In genomic region chr1:25731148-25731547, GRCh38 we compare ENCODE assay signal across 14 cellular contexts.
DNase-seq lines count a peak whose midpoint lies in the region; ATAC-seq, FAIRE-seq and TF ChIP-seq lines count a peak whose summit lies in the region.
"Had no signal": no experiment of that assay in that cellular context is flagged by ENCODE, and none has a peak within 500 bp of the region (broad histone marks: within the 10 kb centered on the region; RNA-seq: fewer than 3 reads in every experiment).

No MANE protein-coding gene starts in this region.

- peaks cover 0 to 33% (median 3%) of the 10 kb centered on the region in 5 donors for H3K36me3 Mint-ChIP-seq in naive thymus-derived CD4-positive, alpha-beta T cell

- H3K27me3 Mint-ChIP-seq in naive thymus-derived CD4-positive, alpha-beta T cell: peaks cover 0 to 54% (median 0%) of the 10 kb centered on the region in 5 donors

- H3K27ac Mint-ChIP-seq in naive thymus-derived CD4-positive, alpha-beta T cell: peak overlapping the region in 7 of 9 donors; percentile 64 to 85 (median 69)

- FAIRE-seq in HepG2 (lab: Jason Lieb, UNC): no peak
- FAIRE-seq: A549, G401.6 had no signal

- no peaks in the 10 kb centered on the region for H3K9me3 Mint-ChIP-seq in naive thymus-derived CD4-positive, alpha-beta T cell

- H3K4me2 ChIP-seq in HepG2 (ENCODE audit: low read depth, low read length): no peak overlapping the region
- H3K4me2 ChIP-seq: A549 had no signal

- H3K4me1 Mint-ChIP-seq in naive thymus-derived CD4-positive, alpha-beta T cell: peaks cover 27 to 93% (median 84%) of the 10 kb centered on the region in 7 donors

- H3K9me3 ChIP-seq in HepG2 (ENCODE audit: low read length) (no peaks in the 10 kb centered on the region), right lobe of liver (no peaks in the 10 kb centered on the region), WERI-Rb-1 (ENCODE audit: severe bottlenecking) (no peaks in the 10 kb centered on the region), vagina (no peaks in the 10 kb centered on the region), stomach (no peaks in the 10 kb centered on the region)
- no peaks in the 10 kb centered on the region for H3K9me3 ChIP-seq in naive thymus-derived CD4-positive, alpha-beta T cell (ENCODE audit: control insufficient read depth in 2 of 3, low read length in 3 of 3)
- H3K9me3 ChIP-seq: A549 had no signal

- H3K79me2 ChIP-seq in HepG2 (ENCODE audit: insufficient read depth, low read length): no peaks in the 10 kb centered on the region

- TF ChIP-seq RAD21 in HepG2 (CRISPR knock-in tag; IDR thresholded peaks at IDR 0.05): no peak

- H3K27ac ChIP-seq in HepG2 (ENCODE audit: extremely low read length, insufficient read depth, low read length) (no peak overlapping the region), right lobe of liver (no peak overlapping the region), WERI-Rb-1 (peak overlapping the region; percentile 37; the same call in 1 of the 2 replicates), vagina (peak overlapping the region; percentile 21), stomach (peak overlapping the region in 2 of 5 donors; percentile 39 to 70)
- H3K27ac ChIP-seq in naive thymus-derived CD4-positive, alpha-beta T cell (ENCODE audit: low read depth, low read length): no peak overlapping the region
- H3K27ac ChIP-seq: A549 had no signal

- no peak overlapping the region for H2AFZ ChIP-seq in HepG2 (ENCODE audit: low read length)

- POLR2A ChIA-PET in HepG2 (lab: Yijun Ruan, JAX): no interaction called here
- POLR2A ChIA-PET in naive thymus-derived CD4-positive, alpha-beta T cell (lab: Charles Lee): no interaction called here

- 28% methylated on average over 5 of the region's 5 CpGs for WGBS in HepG2 (ENCODE audit: low lambda C conversion rate)
- WGBS in right lobe of liver (ENCODE audit: insufficient coverage, low coverage, low lambda C conversion rate, missing lambda C conversion rate): 100% methylated on average over 1 of the region's 5 CpGs
- 87 to 92% (median 90%) methylated on average over 5 of the region's 5 CpGs for WGBS in stomach, 5 donors

- no peak for TF ChIP-seq POLR2A in HepG2 (IDR thresholded peaks at IDR 0.05; ENCODE audit: insufficient read depth in 1 of 2, low read depth in 2 of 2, low read length in 2 of 2)
- no peak for TF ChIP-seq POLR2A in right lobe of liver (IDR thresholded peaks at IDR 0.05)
- TF ChIP-seq POLR2A in vagina (IDR thresholded peaks at IDR 0.05): no peak
- no peak for TF ChIP-seq POLR2A in stomach (IDR thresholded peaks at IDR 0.05)

- H3K4me3 ChIP-seq in HepG2 (replicated peaks in 1 of 3; ENCODE audit: insufficient read depth in 1 of 3, low read depth in 2 of 3, low read length in 3 of 3): no peak overlapping the region
- H3K4me3 ChIP-seq in right lobe of liver: no peak overlapping the region
- no peak overlapping the region for H3K4me3 ChIP-seq in WERI-Rb-1 (ENCODE audit: low read depth, low read length)
- H3K4me3 ChIP-seq in naive thymus-derived CD4-positive, alpha-beta T cell (ENCODE audit: low read length): no peak overlapping the region
- H3K4me3 ChIP-seq in vagina: no peak overlapping the region
- no peak overlapping the region for H3K4me3 ChIP-seq in stomach
- H3K4me3 ChIP-seq: A549 had no signal

- H3K27me3 ChIP-seq in HepG2 (ENCODE audit: control insufficient read depth in 1 of 2, insufficient read depth in 2 of 2, low read length in 2 of 2) (peaks cover 4 to 12% of the 10 kb centered on the region in 2 experiments; a peak in 4 of 5 replicates), right lobe of liver (no peaks in the 10 kb centered on the region), WERI-Rb-1 (ENCODE audit: insufficient read depth, low read depth, severe bottlenecking) (no peaks in the 10 kb centered on the region), vagina (no peaks in the 10 kb centered on the region), stomach (no peaks in the 10 kb centered on the region)
- no peaks in the 10 kb centered on the region for H3K27me3 ChIP-seq in naive thymus-derived CD4-positive, alpha-beta T cell (ENCODE audit: control insufficient read depth in 2 of 2, insufficient read depth in 2 of 2, low read length in 2 of 2)

- H3K4me1 ChIP-seq in HepG2 (ENCODE audit: insufficient read depth, low read length): peaks cover 15% of the 10 kb centered on the region
- H3K4me1 ChIP-seq in right lobe of liver: peaks cover 0 to 16% (median 3%) of the 10 kb centered on the region in 4 donors
- peaks cover 15 to 52% of the 10 kb centered on the region in 2 donors for H3K4me1 ChIP-seq in naive thymus-derived CD4-positive, alpha-beta T cell (ENCODE audit: control insufficient read depth in 2 of 2, insufficient read depth in 2 of 2, low read length in 2 of 2)
- H3K4me1 ChIP-seq in vagina: peaks cover 40% of the 10 kb centered on the region
- H3K4me1 ChIP-seq in stomach: peaks cover 33 to 61% (median 44%) of the 10 kb centered on the region in 4 donors

- CTCF ChIA-PET in HepG2 (lab: Yijun Ruan, JAX; ENCODE audit: low intra/inter-chr PET ratio, low total read pairs): no interaction called here
- CTCF ChIA-PET in naive thymus-derived CD4-positive, alpha-beta T cell (lab: Charles Lee): no interaction called here

- BruUV-seq in HepG2 (replicated peaks; lab: Mats Ljungman, UMichigan): no TSS peak

- in situ Hi-C loops in HepG2 (cut with HindIII; ENCODE audit: extremely low pct_ligation_motif_present, low pct_unique_long_range_greater_than_20kb): no loop called here

- H3K9ac ChIP-seq in HepG2 (ENCODE audit: insufficient read depth, low read depth, low read length): no peak overlapping the region

- no peak for TF ChIP-seq EP300 in HepG2 (IDR thresholded peaks at IDR 0.05; ENCODE audit: low read depth in 2 of 2, low read length in 2 of 2)
- no peak for TF ChIP-seq EP300 in HepG2 (CRISPR knock-in tag; IDR thresholded peaks at IDR 0.05; ENCODE audit: borderline replicate concordance)
- no peak for TF ChIP-seq EP300 in stomach (IDR thresholded peaks at IDR 0.05)

- no peak for TF ChIP-seq CTCF in HepG2 (CRISPR knock-in tag; IDR thresholded peaks at IDR 0.05)
- TF ChIP-seq CTCF in right lobe of liver (IDR thresholded peaks at IDR 0.05): no peak
- TF ChIP-seq CTCF in WERI-Rb-1 (IDR thresholded peaks at IDR 0.05; ENCODE audit: low read depth, low read length): no peak
- no peak for TF ChIP-seq CTCF in vagina (IDR thresholded peaks at IDR 0.05)
- no peak for TF ChIP-seq CTCF in stomach (IDR thresholded peaks at IDR 0.05)

- no peaks in the 10 kb centered on the region for H3K36me3 ChIP-seq in HepG2 (replicated peaks in 1 of 2; ENCODE audit: control insufficient read depth in 1 of 2, insufficient read depth in 2 of 2, low read length in 2 of 2)
- no peaks in the 10 kb centered on the region for H3K36me3 ChIP-seq in right lobe of liver
- H3K36me3 ChIP-seq in WERI-Rb-1: no peaks in the 10 kb centered on the region
- peaks cover 0 to 15% (median 0%) of the 10 kb centered on the region in 3 experiments for H3K36me3 ChIP-seq in naive thymus-derived CD4-positive, alpha-beta T cell (ENCODE audit: control insufficient read depth in 2 of 3, insufficient read depth in 3 of 3, low read length in 3 of 3)
- no peaks in the 10 kb centered on the region for H3K36me3 ChIP-seq in vagina
- no peaks in the 10 kb centered on the region for H3K36me3 ChIP-seq in stomach

- DNase-seq in HepG2 (ENCODE audit: low spot score) (no peak), right lobe of liver (no peak), WERI-Rb-1 (no peak), vagina (ENCODE audit: extremely low spot score in 2 of 2) (no peak), stomach (no peak)
- DNase-seq in naive thymus-derived CD4-positive, alpha-beta T cell: no peak
- DNase-seq: Calu3, NCI-H187 treated with DMSO at 0.1 percent for 48 hours, Right ventricle myocardium superior had no signal

- peak overlapping the region in 6 of 10 donors; percentile 16 to 75 (median 44) for H3K4me3 Mint-ChIP-seq in naive thymus-derived CD4-positive, alpha-beta T cell

- intact Hi-C loops in HepG2 (cut with micrococcal nuclease; ENCODE audit: unreplicated experiment): no loop called here
- intact Hi-C loops in right lobe of liver (cut with DNase I): no loop called here
- intact Hi-C loops in naive thymus-derived CD4-positive, alpha-beta T cell (cut with micrococcal nuclease): loop anchor here in 1 of 2 donors (2.0 kb wide), 1 partner anchor 44 kb away; no protein-coding TSS in a partner anchor
- intact Hi-C loops in vagina (cut with DNase I): no loop called here
- intact Hi-C loops in stomach (cut with DNase I; ENCODE audit: low total_unique reads): no loop called here

- H4K20me1 ChIP-seq in HepG2 (ENCODE audit: insufficient read depth, low read length): no peaks in the 10 kb centered on the region

- ATAC-seq in HepG2 (no peak), right lobe of liver (no peak), GM21423 (IDR thresholded peaks at IDR 0.05; ENCODE audit: unreplicated experiment) (no peak), HG03469 (IDR thresholded peaks at IDR 0.05; ENCODE audit: unreplicated experiment) (no peak)
- no peak for ATAC-seq in naive thymus-derived CD4-positive, alpha-beta T cell
- ATAC-seq: A549, Panc1 had no signal

TF ChIP-seq in HepG2, 621 proteins besides CTCF, POLR2A, EP300 and RAD21:
- TF ChIP-seq CREB1 (IDR thresholded peaks at IDR 0.05) (peak; percentile 90), CREB1 (CRISPR knock-in tag; IDR thresholded peaks at IDR 0.05) (no peak), ZNF230 (CRISPR knock-in tag; IDR thresholded peaks at IDR 0.05) (no peak), SP140L (CRISPR knock-in tag; IDR thresholded peaks at IDR 0.05; ENCODE audit: borderline replicate concordance) (no peak), ZNF770 (CRISPR knock-in tag; IDR thresholded peaks at IDR 0.05) (no peak), SPEN (CRISPR knock-in tag; IDR thresholded peaks at IDR 0.05; ENCODE audit: low read depth) (no peak)

Comparison
In these comparisons a context has a peak if more than half of its experiments do, and no peak if none do; other contexts are left out.
1. H3K27ac ChIP-seq: peak in WERI-Rb-1 (single experiment) and vagina (single experiment); none in HepG2 (single experiment), right lobe of liver (0 of 3) and naive thymus-derived CD4-positive, alpha-beta T cell (single experiment).